Comparison of ENCODE assay signal across 1 cellular context in the genomic region with DNA sequence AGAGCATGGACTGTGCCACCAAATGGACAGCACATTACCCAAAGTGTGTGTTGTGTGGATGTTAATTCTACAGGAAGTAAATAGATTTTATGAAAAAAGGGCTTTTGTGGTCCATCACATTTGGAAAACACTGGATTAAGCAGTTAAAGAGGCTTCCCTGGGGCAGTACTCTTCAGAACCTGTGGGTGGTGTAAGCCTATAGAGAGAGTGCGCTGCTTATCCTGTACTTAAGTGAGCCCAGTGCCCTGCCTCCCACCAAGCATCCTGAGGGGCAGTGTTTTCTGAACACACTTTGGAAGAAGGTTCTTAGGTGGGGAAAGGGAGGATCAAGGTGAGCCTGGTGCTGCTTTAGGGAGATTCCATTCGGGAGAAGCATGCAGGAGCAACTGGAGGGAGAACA.
TF ChIP-seq lines count a peak whose summit lies in the region.

No MANE protein-coding gene starts in this region.

TF ChIP-seq in K562, 482 proteins besides CTCF, POLR2A, EP300 and RAD21:
- no peak for TF ChIP-seq CGGBP1 (CRISPR knock-in tag; IDR thresholded peaks at IDR 0.05)
- TF ChIP-seq NCOR1 (IDR thresholded peaks at IDR 0.05) = no peak
- TF ChIP-seq ZNF644 (tag; IDR thresholded peaks at IDR 0.05; ENCODE audit: low read depth) = no peak
- TF ChIP-seq SMAD2 (IDR thresholded peaks at IDR 0.05; ENCODE audit: low read depth, low read length) = no peak
- no peak for TF ChIP-seq SUPT5H (IDR thresholded peaks at IDR 0.05)
- no peak for TF ChIP-seq HIVEP1 (CRISPR knock-in tag; IDR thresholded peaks at IDR 0.05)
- TF ChIP-seq SREBF1 (IDR thresholded peaks at IDR 0.05; ENCODE audit: borderline replicate concordance, low read depth, low read length) = no peak
- TF ChIP-seq BACH1 (tag; IDR thresholded peaks at IDR 0.05) = no peak
- no peak for TF ChIP-seq GATAD2B (IDR thresholded peaks at IDR 0.05; ENCODE audit: borderline replicate concordance)
- TF ChIP-seq BRF1 (IDR thresholded peaks at IDR 0.05; ENCODE audit: borderline replicate concordance, extremely low read depth, insufficient read length) = no peak
- TF ChIP-seq MTA3 (IDR thresholded peaks at IDR 0.05; ENCODE audit: borderline replicate concordance) = no peak
- no peak for TF ChIP-seq HMGXB4 (CRISPR knock-in tag; IDR thresholded peaks at IDR 0.05)
- TF ChIP-seq RBM39 (optimal IDR thresholded peaks at IDR 0.05; ENCODE audit: low read depth, low read length) = no peak
- TF ChIP-seq SLC30A9 (CRISPR knock-in tag; IDR thresholded peaks at IDR 0.05) = no peak
- no peak for TF ChIP-seq PBX2 (CRISPR knock-in tag; IDR thresholded peaks at IDR 0.05; ENCODE audit: low read depth)
- TF ChIP-seq PBX2 (tag; conservative IDR thresholded peaks at IDR 0.05; ENCODE audit: low read depth) = no peak
